In the genomic region with DNA sequence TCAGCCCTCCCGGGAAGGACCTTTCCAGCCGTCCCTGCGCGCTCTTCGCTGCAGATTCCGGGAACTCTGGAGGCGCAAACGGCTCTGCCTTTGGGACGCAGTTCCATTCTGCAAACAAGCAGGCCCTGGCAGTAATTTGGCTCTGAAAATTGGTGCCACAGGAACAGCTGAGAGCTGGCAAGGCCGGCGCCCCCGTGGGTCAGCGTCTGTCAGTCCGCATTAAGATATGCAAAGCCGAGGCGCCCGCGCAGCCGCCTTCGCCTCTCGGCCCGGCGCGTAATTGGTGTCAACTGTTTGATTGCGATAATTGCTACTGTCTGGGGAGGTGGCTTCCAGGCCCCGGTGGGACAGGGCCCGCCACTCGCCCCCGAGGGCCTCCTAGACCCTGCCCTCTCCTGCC, we compare ENCODE assay signal across 14 cellular contexts.
DNase-seq lines count a peak whose midpoint lies in the region; ATAC-seq and TF ChIP-seq lines count a peak whose summit lies in the region.
"Had no signal": no experiment of that assay in that cellular context is flagged by ENCODE, and none has a peak within 500 bp of the region (broad histone marks: within the 10 kb centered on the region; RNA-seq: fewer than 3 reads in every experiment).

No MANE protein-coding gene starts in this region.

- 0 out of 2 replicates have a peak, but pooled peaks cover 5% of the 10 kb centered on the region for H3K9me3 ChIP-seq in HUES48 (ENCODE audit: control insufficient read depth, insufficient read depth, low read length)
- H3K9me3 ChIP-seq in iPS-18a (ENCODE audit: control insufficient read depth, low read depth, low read length): no peaks in the 10 kb centered on the region
- H3K9me3 ChIP-seq in smooth muscle cell (replicated peaks; ENCODE audit: low read depth): no peaks in the 10 kb centered on the region
- H3K9me3 ChIP-seq in transverse colon: no peaks in the 10 kb centered on the region

- no peak for ATAC-seq in GM21526 (IDR thresholded peaks at IDR 0.05; ENCODE audit: low FRiP score, unreplicated experiment)
- ATAC-seq: PC-3 had no signal

- DNase-seq in ecto neural progenitor cell (ENCODE audit: low spot score) (peak; percentile 66), smooth muscle cell (lab: John Stamatoyannopoulos, UW; ENCODE audit: unreplicated experiment) (no peak), NCI-H82 treated with DMSO at 0.1 percent for 48 hours (lab: John Stamatoyannopoulos, UW; ENCODE audit: unreplicated experiment) (no peak), transverse colon (no peak)
- DNase-seq: DMS 273 treated with DMSO at 0.1 percent for 48 hours, NCI-H1105 treated with DMSO at 0.1 percent for 48 hours, NCI-H1930, NCI-H774, PC-3 had no signal

- no peak overlapping the region for H2AFZ ChIP-seq in smooth muscle cell (ENCODE audit: low read depth)

- H3K4me3 ChIP-seq in HUES48 (ENCODE audit: low read depth, low read length) (peak overlapping the region; percentile 30; the same call in 1 of the 2 replicates), iPS-18a (ENCODE audit: low read length) (peak overlapping the region; percentile 18), smooth muscle cell (no peak overlapping the region), transverse colon (no peak overlapping the region)

- in situ Hi-C loops in transverse colon (cut with MboI; ENCODE audit: low pct_ligation_motif_present in 1 of 4, low pct_unique_long_range_greater_than_20kb in 1 of 4, low sequenced_read_pairs in 3 of 4): loop anchor here in 1 of 4 donors (25.0 kb wide), 1 partner anchor 178 kb away; no protein-coding TSS in a partner anchor

- no peak for TF ChIP-seq EP300 in transverse colon (IDR thresholded peaks at IDR 0.05; ENCODE audit: low read depth)

- H3K4me1 ChIP-seq in HUES48 (ENCODE audit: control insufficient read depth, insufficient read depth, low read length): peaks cover 35% of the 10 kb centered on the region
- H3K4me1 ChIP-seq in iPS-18a (ENCODE audit: control insufficient read depth, low read depth, low read length): peaks cover 20% of the 10 kb centered on the region
- peaks cover 31% of the 10 kb centered on the region for H3K4me1 ChIP-seq in smooth muscle cell (ENCODE audit: low read depth)
- H3K4me1 ChIP-seq in transverse colon: no peaks in the 10 kb centered on the region

- no peaks in the 10 kb centered on the region for H3K79me2 ChIP-seq in smooth muscle cell (ENCODE audit: low read depth)

- intact Hi-C loops in transverse colon (cut with DNase I; ENCODE audit: low total_unique reads): no loop called here

- WGBS in smooth muscle cell (ENCODE audit: low lambda C conversion rate): 5% methylated on average over 29 of the region's 29 CpGs
- 90% methylated on average over 29 of the region's 29 CpGs; no CpG with 5 or more reads in 1 of the 2 donors for WGBS in transverse colon (ENCODE audit: low coverage in 1 of 2), 2 donors

- no peaks in the 10 kb centered on the region for H3K36me3 ChIP-seq in HUES48 (ENCODE audit: control insufficient read depth, insufficient read depth, low read length)
- no peaks in the 10 kb centered on the region for H3K36me3 ChIP-seq in iPS-18a (ENCODE audit: control insufficient read depth, low read depth, low read length)
- no peaks in the 10 kb centered on the region for H3K36me3 ChIP-seq in smooth muscle cell (ENCODE audit: low read depth)
- H3K36me3 ChIP-seq in transverse colon: no peaks in the 10 kb centered on the region

- H3K9ac ChIP-seq in HUES48 (ENCODE audit: low read depth, low read length) (no peak overlapping the region), iPS-18a (ENCODE audit: low read length) (no peak overlapping the region), smooth muscle cell (ENCODE audit: low read depth) (no peak overlapping the region)

- H3F3A ChIP-seq in smooth muscle cell (ENCODE audit: low read depth): no peaks in the 10 kb centered on the region

- peaks cover 100% of the 10 kb centered on the region for H3K27me3 ChIP-seq in HUES48 (ENCODE audit: control insufficient read depth, insufficient read depth, low read length)
- peaks cover 100% of the 10 kb centered on the region for H3K27me3 ChIP-seq in iPS-18a (ENCODE audit: control insufficient read depth, insufficient read depth, low read length)
- H3K27me3 ChIP-seq in smooth muscle cell (ENCODE audit: low read depth): peaks cover 97% of the 10 kb centered on the region
- peaks cover 3% of the 10 kb centered on the region for H3K27me3 ChIP-seq in transverse colon

- H3K4me2 ChIP-seq in smooth muscle cell: peak overlapping the region; percentile 24

- no peaks in the 10 kb centered on the region for H4K20me1 ChIP-seq in smooth muscle cell (ENCODE audit: low read depth)

- TF ChIP-seq POLR2A in transverse colon (IDR thresholded peaks at IDR 0.05): no peak

- no peak overlapping the region for H3K27ac ChIP-seq in HUES48 (ENCODE audit: low read depth, low read length)
- H3K27ac ChIP-seq in iPS-18a (ENCODE audit: low read length): no peak overlapping the region
- no peak overlapping the region for H3K27ac ChIP-seq in smooth muscle cell (ENCODE audit: low read depth)
- H3K27ac ChIP-seq in transverse colon: no peak overlapping the region
- H3K27ac ChIP-seq: C4-2B, RWPE1 had no signal

- TF ChIP-seq CTCF in smooth muscle cell (IDR thresholded peaks at IDR 0.05; ENCODE audit: borderline replicate concordance, insufficient read depth, poor library complexity, severe bottlenecking): no peak
- no peak for TF ChIP-seq CTCF in transverse colon (IDR thresholded peaks at IDR 0.05)

Comparison
In these comparisons a context has a peak if more than half of its experiments do, and no peak if none do; other contexts are left out.
1. H3K4me3 ChIP-seq: peak in HUES48 (single experiment) and iPS-18a (single experiment); none in smooth muscle cell (single experiment) and transverse colon (0 of 4).